In the genomic region with DNA sequence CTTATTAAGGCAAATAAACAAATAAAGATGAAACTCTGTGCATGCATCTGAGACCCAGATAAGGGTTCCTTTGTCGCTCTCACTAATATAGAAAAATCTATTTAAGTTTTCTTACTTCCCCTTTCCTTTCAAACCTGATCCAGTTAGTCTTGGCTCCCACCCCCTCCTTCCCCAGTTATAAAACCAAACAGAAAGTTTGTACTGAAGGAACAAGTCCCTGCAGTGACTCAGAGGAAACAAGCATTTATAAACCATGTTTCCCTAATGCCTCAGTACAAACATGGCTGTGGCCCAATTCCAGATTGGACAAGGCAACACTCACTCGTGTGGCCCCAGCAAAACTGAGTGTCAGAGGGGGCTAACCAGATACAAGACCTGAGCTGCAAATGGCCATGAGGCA, we compare ENCODE assay signal across 9 cellular contexts.
DNase-seq lines count a peak whose midpoint lies in the region; ATAC-seq and TF ChIP-seq lines count a peak whose summit lies in the region.
"Had no signal": no experiment of that assay in that cellular context is flagged by ENCODE, and none has a peak within 500 bp of the region (broad histone marks: within the 10 kb centered on the region; RNA-seq: fewer than 3 reads in every experiment).

No MANE protein-coding gene starts in this region.

- DNase-seq in NOMO-1 treated with DMSO at 0.1 percent for 48 hours (lab: John Stamatoyannopoulos, UW; ENCODE audit: unreplicated experiment) (peak; percentile 84), fibroblast of mammary gland (ENCODE audit: low read depth) (peak; percentile 83), testis (peak; percentile 26), NCI-H524 treated with DMSO at 0.1 percent for 48 hours (lab: John Stamatoyannopoulos, UW) (no peak), dorsolateral prefrontal cortex (no peak), AG08395 (ENCODE audit: low spot score) (no peak)
- no peak for DNase-seq in activated T-cell treated with anti-CD3 and anti-CD28 coated beads, Interleukin-2, amount 50 U/mL, for 24 hours
- DNase-seq: activated naive CD4-positive, alpha-beta T cell treated with anti-CD3 and anti-CD28 coated beads, Interleukin-2, amount 10 ng/mL, durations not matched to agents 7 days and 5 days had no signal

- H3K4me3 Mint-ChIP-seq in activated T-cell treated with anti-CD3 and anti-CD28 coated beads, Interleukin-2, amount 50 U/mL, for 24 hours: no peak overlapping the region
- H3K4me3 Mint-ChIP-seq: activated naive CD4-positive, alpha-beta T cell treated with anti-CD3 and anti-CD28 coated beads, Interleukin-2, amount 10 ng/mL, durations not matched to agents 7 days and 5 days had no signal

- intact Hi-C loops in testis (cut with DNase I; ENCODE audit: low total_unique reads): no loop called here
- intact Hi-C loops in dorsolateral prefrontal cortex (cut with DNase I): no loop called here

- no peaks in the 10 kb centered on the region for H3K27me3 Mint-ChIP-seq in activated T-cell treated with anti-CD3 and anti-CD28 coated beads, Interleukin-2, amount 50 U/mL, for 24 hours
- H3K27me3 Mint-ChIP-seq: activated naive CD4-positive, alpha-beta T cell treated with anti-CD3 and anti-CD28 coated beads, Interleukin-2, amount 10 ng/mL, durations not matched to agents 7 days and 5 days had no signal

- no peaks in the 10 kb centered on the region for H3K4me1 Mint-ChIP-seq in activated T-cell treated with anti-CD3 and anti-CD28 coated beads, Interleukin-2, amount 50 U/mL, for 24 hours (ENCODE audit: low read depth)
- H3K4me1 Mint-ChIP-seq: activated naive CD4-positive, alpha-beta T cell treated with anti-CD3 and anti-CD28 coated beads, Interleukin-2, amount 10 ng/mL, durations not matched to agents 7 days and 5 days had no signal

- H3K27ac ChIP-seq in testis (peak overlapping the region; percentile 4 to 78), dorsolateral prefrontal cortex (peak overlapping the region in 8 of 59 donors; percentile 5 to 51 (median 36))

- no peak overlapping the region for H3K27ac Mint-ChIP-seq in activated T-cell treated with anti-CD3 and anti-CD28 coated beads, Interleukin-2, amount 50 U/mL, for 24 hours
- H3K27ac Mint-ChIP-seq: activated naive CD4-positive, alpha-beta T cell treated with anti-CD3 and anti-CD28 coated beads, Interleukin-2, amount 10 ng/mL, durations not matched to agents 7 days and 5 days had no signal

- ATAC-seq in GM21423 (IDR thresholded peaks at IDR 0.05; ENCODE audit: unreplicated experiment): peak; percentile 43

- no peaks in the 10 kb centered on the region for H3K9me3 ChIP-seq in testis

- 47 to 55% methylated on average over 2 of the region's 2 CpGs for WGBS in testis, 2 donors

- H3K4me3 ChIP-seq in fibroblast of mammary gland (ENCODE audit: control insufficient read depth, low read depth, low read length): no peak overlapping the region
- H3K4me3 ChIP-seq in testis: no peak overlapping the region
- H3K4me3 ChIP-seq in dorsolateral prefrontal cortex: no peak overlapping the region

- H3K27me3 ChIP-seq in testis: no peaks in the 10 kb centered on the region
- no peaks in the 10 kb centered on the region for H3K27me3 ChIP-seq in dorsolateral prefrontal cortex

- H3K4me1 ChIP-seq in testis: no peaks in the 10 kb centered on the region

- no peak for TF ChIP-seq POLR2A in testis (IDR thresholded peaks at IDR 0.05)

- H3K36me3 ChIP-seq in testis (ENCODE audit: low read depth, missing control alignments): no peaks in the 10 kb centered on the region

- H3K36me3 Mint-ChIP-seq in activated T-cell treated with anti-CD3 and anti-CD28 coated beads, Interleukin-2, amount 50 U/mL, for 24 hours (ENCODE audit: low read depth): no peaks in the 10 kb centered on the region
- H3K36me3 Mint-ChIP-seq: activated naive CD4-positive, alpha-beta T cell treated with anti-CD3 and anti-CD28 coated beads, Interleukin-2, amount 10 ng/mL, durations not matched to agents 7 days and 5 days had no signal

- TF ChIP-seq CTCF in fibroblast of mammary gland (conservative IDR thresholded peaks at IDR 0.05; ENCODE audit: control insufficient read depth, insufficient read depth, low read depth, low read length) (no peak), testis (IDR thresholded peaks at IDR 0.05) (no peak), dorsolateral prefrontal cortex (IDR thresholded peaks at IDR 0.05 in 54 of 56, conservative IDR thresholded peaks at IDR 0.05 in 2 of 56; ENCODE audit: low read depth in 1 of 56, partially characterized antibody in 56 of 56) (no peak)

- peaks cover 7% of the 10 kb centered on the region for H3K9me3 Mint-ChIP-seq in activated T-cell treated with anti-CD3 and anti-CD28 coated beads, Interleukin-2, amount 50 U/mL, for 24 hours
- H3K9me3 Mint-ChIP-seq: activated naive CD4-positive, alpha-beta T cell treated with anti-CD3 and anti-CD28 coated beads, Interleukin-2, amount 10 ng/mL, durations not matched to agents 7 days and 5 days had no signal

Comparison
In these comparisons a context has a peak if more than half of its experiments do, and no peak if none do; other contexts are left out.
1. DNase-seq: peak in NOMO-1 treated with DMSO at 0.1 percent for 48 hours (single experiment), fibroblast of mammary gland (single experiment) and testis (single experiment); none in NCI-H524 treated with DMSO at 0.1 percent for 48 hours (single experiment), dorsolateral prefrontal cortex (0 of 10), activated T-cell treated with anti-CD3 and anti-CD28 coated beads, Interleukin-2, amount 50 U/mL, for 24 hours (single experiment) and AG08395 (single experiment).